In genomic region chr5:111948517-111948916, GRCh38 we compare ENCODE assay signal across 15 cellular contexts.
DNase-seq lines count a peak whose midpoint lies in the region; ATAC-seq and TF ChIP-seq lines count a peak whose summit lies in the region.
"Had no signal": no experiment of that assay in that cellular context is flagged by ENCODE, and none has a peak within 500 bp of the region (broad histone marks: within the 10 kb centered on the region; RNA-seq: fewer than 3 reads in every experiment).

No MANE protein-coding gene starts in this region.

- no peak overlapping the region for H3K4me3 ChIP-seq in gastroesophageal sphincter
- no peak overlapping the region for H3K4me3 ChIP-seq in skeletal muscle cell (ENCODE audit: low read depth, low read length)
- H3K4me3 ChIP-seq: GM12878, skin epidermis had no signal

- peak; percentile 70 for ATAC-seq in gastroesophageal sphincter
- ATAC-seq in natural killer cell treated with Interleukin-12 subunit alpha and Interleukin-12 subunit beta and Interleukin-15 and Interleukin-18, amount 100 ng/mL, for 72 hours: no peak
- ATAC-seq: activated T-cell treated with anti-CD3 and anti-CD28 coated beads, Interleukin-2, amount 50 U/mL, for 72 hours; GM12878; WTC11 had no signal

- H3K4me3 Mint-ChIP-seq in natural killer cell treated with Interleukin-12 subunit alpha and Interleukin-12 subunit beta and Interleukin-15 and Interleukin-18, amount 100 ng/mL, for 72 hours: no peak overlapping the region
- H3K4me3 Mint-ChIP-seq: activated T-cell treated with anti-CD3 and anti-CD28 coated beads, Interleukin-2, amount 50 U/mL, for 72 hours; WTC11 had no signal

- TF ChIP-seq POLR2A in gastroesophageal sphincter (IDR thresholded peaks at IDR 0.05): no peak

- H3K9me3 ChIP-seq in gastroesophageal sphincter: no peaks in the 10 kb centered on the region

- WGBS in gastroesophageal sphincter (ENCODE audit: low coverage in 1 of 2), 2 donors: 36 to 63% methylated on average over 2 of the region's 2 CpGs

- H3K27me3 ChIP-seq in gastroesophageal sphincter: no peaks in the 10 kb centered on the region

- TF ChIP-seq CTCF in gastroesophageal sphincter (IDR thresholded peaks at IDR 0.05): no peak

- H3K4me1 ChIP-seq in gastroesophageal sphincter: no peaks in the 10 kb centered on the region

- DNase-seq in GM04503 (ENCODE audit: low read depth): peak; percentile 94
- peak; percentile 79 for DNase-seq in amniotic stem cell (lab: John Stamatoyannopoulos, UW)
- DNase-seq in skeletal muscle cell (ENCODE audit: low read depth): peak; percentile 96
- DNase-seq in natural killer cell treated with Interleukin-12 subunit alpha and Interleukin-12 subunit beta and Interleukin-15 and Interleukin-18, amount 100 ng/mL, for 72 hours (ENCODE audit: low spot score): no peak
- no peak for DNase-seq in NCI-H2107 (lab: John Stamatoyannopoulos, UW)
- DNase-seq in HPDE6-E6E7 (ENCODE audit: extremely low spot score): no peak
- no peak for DNase-seq in SIG-M5 (lab: John Stamatoyannopoulos, UW)
- DNase-seq: activated T-cell treated with anti-CD3 and anti-CD28 coated beads, Interleukin-2, amount 50 U/mL, for 72 hours; COR-L47; mesendoderm; NCI-H446 treated with DMSO at 0.1 percent for 48 hours had no signal

- H3K27ac Mint-ChIP-seq in natural killer cell treated with Interleukin-12 subunit alpha and Interleukin-12 subunit beta and Interleukin-15 and Interleukin-18, amount 100 ng/mL, for 72 hours: no peak overlapping the region
- H3K27ac Mint-ChIP-seq: activated T-cell treated with anti-CD3 and anti-CD28 coated beads, Interleukin-2, amount 50 U/mL, for 72 hours; WTC11 had no signal

- no peak for TF ChIP-seq EP300 in gastroesophageal sphincter (IDR thresholded peaks at IDR 0.05)

- H3K9me3 Mint-ChIP-seq in natural killer cell treated with Interleukin-12 subunit alpha and Interleukin-12 subunit beta and Interleukin-15 and Interleukin-18, amount 100 ng/mL, for 72 hours: no peaks in the 10 kb centered on the region
- H3K9me3 Mint-ChIP-seq: activated T-cell treated with anti-CD3 and anti-CD28 coated beads, Interleukin-2, amount 50 U/mL, for 72 hours; WTC11 had no signal

- peaks cover 5 to 15% of the 10 kb centered on the region in 2 donors for H3K27me3 Mint-ChIP-seq in natural killer cell treated with Interleukin-12 subunit alpha and Interleukin-12 subunit beta and Interleukin-15 and Interleukin-18, amount 100 ng/mL, for 72 hours

- no peaks in the 10 kb centered on the region for H3K4me1 Mint-ChIP-seq in natural killer cell treated with Interleukin-12 subunit alpha and Interleukin-12 subunit beta and Interleukin-15 and Interleukin-18, amount 100 ng/mL, for 72 hours (ENCODE audit: low read depth in 2 of 2)
- H3K4me1 Mint-ChIP-seq: WTC11 had no signal

- no peak overlapping the region for H3K27ac ChIP-seq in gastroesophageal sphincter

- H3K36me3 Mint-ChIP-seq in natural killer cell treated with Interleukin-12 subunit alpha and Interleukin-12 subunit beta and Interleukin-15 and Interleukin-18, amount 100 ng/mL, for 72 hours: no peaks in the 10 kb centered on the region
- H3K36me3 Mint-ChIP-seq: WTC11 had no signal

- no peaks in the 10 kb centered on the region for H3K36me3 ChIP-seq in gastroesophageal sphincter

Comparison
In these comparisons a context has a peak if more than half of its experiments do, and no peak if none do; other contexts are left out.
1. DNase-seq: peak in GM04503 (single experiment), amniotic stem cell (single experiment) and skeletal muscle cell (single experiment); none in natural killer cell treated with Interleukin-12 subunit alpha and Interleukin-12 subunit beta and Interleukin-15 and Interleukin-18, amount 100 ng/mL, for 72 hours (single experiment), NCI-H2107 (single experiment), HPDE6-E6E7 (single experiment) and SIG-M5 (single experiment).